ENCODE assay signal across 8 cellular contexts in genomic region chr21:44875341-44875740, GRCh38. TPM values are rescaled to one million over a fixed set of nuclear protein-coding genes. Genes with fewer than 3 reads are reported as not detected.
A peak's percentile ranks its signal among the peaks of the same experiment; 100 is the strongest.
DNase-seq lines count a peak whose midpoint lies in the region; ATAC-seq and TF ChIP-seq lines count a peak whose summit lies in the region.

No MANE protein-coding gene starts in this region.

- 28 to 35% (median 32%) methylated on average over 8 of the region's 8 CpGs for WGBS in heart left ventricle, 4 donors
- 23 to 30% methylated on average over 8 of the region's 8 CpGs for WGBS in gastroesophageal sphincter (ENCODE audit: low coverage in 1 of 2), 2 donors

- TF ChIP-seq POLR2A in heart left ventricle (IDR thresholded peaks at IDR 0.05): no peak
- TF ChIP-seq POLR2A in gastroesophageal sphincter (IDR thresholded peaks at IDR 0.05): no peak

- peaks cover 0 to 81% (median 39%) of the 10 kb centered on the region in 12 donors for H3K4me1 ChIP-seq in heart left ventricle
- H3K4me1 ChIP-seq in gastroesophageal sphincter: peaks cover 0 to 50% (median 26%) of the 10 kb centered on the region in 3 donors
- H3K4me1 ChIP-seq in skeletal muscle satellite cell (ENCODE audit: control insufficient read depth, insufficient read depth, low read length): peaks cover 35% of the 10 kb centered on the region

- CTCF ChIA-PET in WTC11 (lab: Charles Lee): no interaction called here

- H3K36me3 ChIP-seq in heart left ventricle (no peaks in the 10 kb centered on the region), gastroesophageal sphincter (no peaks in the 10 kb centered on the region), skeletal muscle satellite cell (ENCODE audit: insufficient read depth, low read length) (no peaks in the 10 kb centered on the region)

- intact Hi-C loops in heart left ventricle (cut with DNase I): loop anchor here in 6 of 10 donors (2.0 to 10.0 kb wide), 6 partner anchors 57 to 259 kb away; partner anchors contain the start of gene UBE2G2 (in 3 of the 6)
- intact Hi-C loops in left cardiac atrium (cut with DNase I): loop anchor here (2.0 to 5.0 kb wide), 2 partner anchors 73 to 75 kb away; partner anchors contain the start of gene UBE2G2 (in 2 of the 2)

- POLR2A ChIA-PET in WTC11 (lab: Charles Lee): interaction anchor here (0.9 kb wide), 1 partner anchor 87 kb away, joined by 3 read pairs; no protein-coding TSS in a partner anchor

- peak overlapping the region in 11 of 12 donors; percentile 90 to 99 (median 95) for H3K27ac ChIP-seq in heart left ventricle
- H3K27ac ChIP-seq in gastroesophageal sphincter: peak overlapping the region; percentile 94 to 98 (median 96)

- peaks cover 39% of the 10 kb centered on the region for H3K4me1 Mint-ChIP-seq in WTC11

- peak in 8 of 12 donors; percentile 18 to 49 (median 28) for TF ChIP-seq CTCF in heart left ventricle (IDR thresholded peaks at IDR 0.05)
- TF ChIP-seq CTCF in WTC11 (IDR thresholded peaks at IDR 0.05): no peak
- TF ChIP-seq CTCF in gastroesophageal sphincter (IDR thresholded peaks at IDR 0.05): peak in 2 of 4 experiments; percentile 14 to 42

- H3K36me3 Mint-ChIP-seq in WTC11: no peaks in the 10 kb centered on the region

- H3K9me3 ChIP-seq in heart left ventricle (no peaks in the 10 kb centered on the region), gastroesophageal sphincter (no peaks in the 10 kb centered on the region), skeletal muscle satellite cell (replicated peaks; ENCODE audit: low read length) (no peaks in the 10 kb centered on the region)

- peaks cover 25% of the 10 kb centered on the region for H3K27me3 Mint-ChIP-seq in WTC11 (ENCODE audit: low read depth)

- H3K27me3 ChIP-seq in heart left ventricle (no peaks in the 10 kb centered on the region), gastroesophageal sphincter (no peaks in the 10 kb centered on the region), skeletal muscle satellite cell (ENCODE audit: control insufficient read depth, insufficient read depth, low read length) (no peaks in the 10 kb centered on the region)

- ATAC-seq in heart left ventricle (no peak), left cardiac atrium (no peak), WTC11 (no peak), gastroesophageal sphincter (no peak), GM19467 (IDR thresholded peaks at IDR 0.05; ENCODE audit: unreplicated experiment) (no peak)

- peak in 1 of 5 donors; percentile 25 for DNase-seq in heart left ventricle
- DNase-seq in left cardiac atrium: no peak
- no peak for DNase-seq in WTC11 (ENCODE audit: low spot score)
- no peak for DNase-seq in NCI-H748 treated with DMSO at 0.1 percent for 48 hours (lab: John Stamatoyannopoulos, UW)
- DNase-seq in A172 (ENCODE audit: low spot score): no peak

- TF ChIP-seq EP300 in gastroesophageal sphincter (IDR thresholded peaks at IDR 0.05): no peak

- peak overlapping the region; percentile 82 for H3K4me3 Mint-ChIP-seq in WTC11

- peak overlapping the region; percentile 77 for H3K4me2 ChIP-seq in skeletal muscle satellite cell (ENCODE audit: low read length)

- H3K4me3 ChIP-seq in heart left ventricle: peak overlapping the region in 10 of 12 donors; percentile 66 to 98 (median 82)
- peak overlapping the region; percentile 74 to 100 for H3K4me3 ChIP-seq in gastroesophageal sphincter
- peak overlapping the region; percentile 88 for H3K4me3 ChIP-seq in skeletal muscle satellite cell (ENCODE audit: low read length)

- peak overlapping the region; percentile 86 for H3K9ac ChIP-seq in skeletal muscle satellite cell (ENCODE audit: low read depth, low read length)

- no peak overlapping the region for H3K27ac Mint-ChIP-seq in WTC11

- peaks cover 3% of the 10 kb centered on the region; the same call in 1 of the 2 replicates for H3K9me3 Mint-ChIP-seq in WTC11

TF ChIP-seq in WTC11, 78 proteins besides CTCF, POLR2A, EP300 and RAD21:
- TF ChIP-seq, protein P1, sequence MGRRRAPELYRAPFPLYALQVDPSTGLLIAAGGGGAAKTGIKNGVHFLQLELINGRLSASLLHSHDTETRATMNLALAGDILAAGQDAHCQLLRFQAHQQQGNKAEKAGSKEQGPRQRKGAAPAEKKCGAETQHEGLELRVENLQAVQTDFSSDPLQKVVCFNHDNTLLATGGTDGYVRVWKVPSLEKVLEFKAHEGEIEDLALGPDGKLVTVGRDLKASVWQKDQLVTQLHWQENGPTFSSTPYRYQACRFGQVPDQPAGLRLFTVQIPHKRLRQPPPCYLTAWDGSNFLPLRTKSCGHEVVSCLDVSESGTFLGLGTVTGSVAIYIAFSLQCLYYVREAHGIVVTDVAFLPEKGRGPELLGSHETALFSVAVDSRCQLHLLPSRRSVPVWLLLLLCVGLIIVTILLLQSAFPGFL (CRISPR knock-in tag; IDR thresholded peaks at IDR 0.05; ENCODE audit: borderline replicate concordance): no peak
- no peak for TF ChIP-seq ZNF512 (CRISPR knock-in tag; IDR thresholded peaks at IDR 0.05; ENCODE audit: borderline replicate concordance)

RNA-seq across cellular contexts. Expression of gene PTTG1IP, which starts 1.9 kb away (rescaled TPM):
- 100 to 1,000 TPM; 134 to 319 (median 172) TPM for total RNA-seq in heart left ventricle
- polyA plus RNA-seq in heart left ventricle: 100 to 1,000 TPM; 126 to 253 TPM
- 100 to 1,000 TPM; 181 to 195 TPM for total RNA-seq in left cardiac atrium
- 96.0 to 117 TPM (median 112 TPM) in 3 replicates for total RNA-seq in WTC11 (2021)
- 100 to 1,000 TPM; 217 to 419 (median 313) TPM for total RNA-seq in gastroesophageal sphincter
- 97.6 and 155 TPM in 2 replicates for total RNA-seq in skeletal muscle satellite cell (2012; rRNA removed)
- total RNA-seq in A172 (2014; rRNA removed; shearing (Covaris generic)): 637 and 713 TPM in 2 replicates

RNA-seq across cellular contexts. Expression of gene ITGB2, which starts 45.4 kb away (rescaled TPM):
- total RNA-seq in heart left ventricle (100 to 1,000 TPM in 2 of 9 donors, 10 to 100 TPM in 5, 1 to 10 TPM in 2; 7.4 to 253 (median 27.7) TPM), left cardiac atrium (10 to 100 TPM; 31.5 to 70.7 TPM), WTC11 (2021) (1.0 to 1.5 TPM (median 1.5 TPM) in 3 replicates), gastroesophageal sphincter (100 to 1,000 TPM in 1 of 4 donors, 10 to 100 TPM in 3; 10.4 to 112 (median 41.4) TPM)
- polyA plus RNA-seq in heart left ventricle: 10 to 100 TPM in 1 of 2 donors, 1 to 10 TPM in 1; 6.1 to 12.3 TPM
- 1.7 TPM in 1 of 2 replicates, not detected in the other for total RNA-seq in skeletal muscle satellite cell (2012; rRNA removed)
- total RNA-seq in A172 (2014; rRNA removed; shearing (Covaris generic)): 0.19 and 1.2 TPM in 2 replicates

RNA-seq across cellular contexts. Expression of gene SUMO3, which starts 57.5 kb away (rescaled TPM):
- total RNA-seq in heart left ventricle: 10 to 100 TPM; 68.2 to 83.0 (median 78.1) TPM
- 100 to 1,000 TPM in 1 of 2 donors, 10 to 100 TPM in 1; 22.0 to 108 TPM for polyA plus RNA-seq in heart left ventricle
- total RNA-seq in left cardiac atrium: 10 to 100 TPM; 71.2 to 93.3 TPM
- 81.7 to 86.3 TPM (median 85.4 TPM) in 3 replicates for total RNA-seq in WTC11 (2021)
- total RNA-seq in gastroesophageal sphincter: 10 to 100 TPM; 41.7 to 56.2 (median 53.7) TPM
- 57.3 and 98.5 TPM in 2 replicates for total RNA-seq in skeletal muscle satellite cell (2012; rRNA removed)
- total RNA-seq in A172 (2014; rRNA removed; shearing (Covaris generic)): 118 and 140 TPM in 2 replicates
